In genomic region chr3:63674586-63674985, GRCh38 we compare ENCODE assay signal across 23 cellular contexts. TPM values are rescaled to one million over a fixed set of nuclear protein-coding genes. Genes with fewer than 3 reads are reported as not detected.
"Had no signal": no experiment of that assay in that cellular context is flagged by ENCODE, and none has a peak within 500 bp of the region (broad histone marks: within the 10 kb centered on the region; RNA-seq: fewer than 3 reads in every experiment).

No MANE protein-coding gene starts in this region.

- H3K4me3 ChIP-seq: MG63, SJSA1, SK-N-MC had no signal

- H3K27me3 ChIP-seq: MG63, SJSA1 had no signal

- DNase-seq: IMR-90, Karpas-422, KG1, MG63, NCI-H1092 treated with DMSO at 0.1 percent for 48 hours, NCI-H1417 treated with DMSO at 0.1 percent for 48 hours, NCI-H146, NCI-H1694 treated with DMSO at 0.1 percent for 48 hours, NCI-H1930, NCI-H2081, NCI-H2107, NCI-H2227 treated with DMSO at 0.1 percent for 48 hours, NCI-H446 treated with DMSO at 0.1 percent for 48 hours, NCI-H510A treated with DMSO at 0.1 percent for 48 hours, NCI-H526, NCI-H82, Right ventricle myocardium superior, RPMI8226, SIG-M5 had no signal

- H3K36me3 ChIP-seq: MG63, SJSA1 had no signal

- ATAC-seq: HepG2 had no signal

- H3K9me3 ChIP-seq: MG63, SJSA1 had no signal

- H3K27ac ChIP-seq: SJSA1, SK-N-MC had no signal

RNA-seq across cellular contexts. Expression of gene SNTN, which starts 22.1 kb away (rescaled TPM):
- total RNA-seq: HepG2, HT1080, IMR-90, Right ventricle myocardium superior, SJSA1 had no signal
- polyA plus RNA-seq: HepG2, IMR-90 had no signal
